25 cellular contexts compared by ENCODE assay signal in the genomic region with DNA sequence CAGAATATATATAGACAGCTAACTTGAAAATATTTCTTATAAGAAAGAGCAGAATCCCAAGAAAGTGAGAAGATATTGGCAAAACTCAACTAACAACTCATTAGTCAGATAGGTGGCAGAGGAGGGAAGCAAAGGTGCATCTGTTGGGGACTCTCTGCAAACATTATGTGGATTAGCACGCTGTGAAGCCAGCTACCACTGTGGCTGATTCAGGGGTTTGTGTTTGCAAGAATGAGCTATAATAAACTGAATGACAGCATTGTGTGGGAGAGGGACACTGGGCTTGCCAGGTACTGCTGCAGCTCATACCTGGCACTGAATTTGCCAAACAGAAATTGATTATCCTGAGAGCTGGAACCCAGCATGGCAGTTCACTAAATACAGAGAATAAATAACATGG.
"Had no signal": no experiment of that assay in that cellular context is flagged by ENCODE, and none has a peak within 500 bp of the region (broad histone marks: within the 10 kb centered on the region; RNA-seq: fewer than 3 reads in every experiment).

No MANE protein-coding gene starts in this region.

- H3K27ac Mint-ChIP-seq: immature natural killer cell; naive thymus-derived CD8-positive, alpha-beta T cell; nephron; stimulated activated memory B cell treated with anti-CD40 and anti-IgM and Interleukin-4, amounts not matched to agents 10 μg/mL and 1 μg/mL and 100 μg/mL, for 72 hours; stimulated activated naive CD8-positive, alpha-beta T cell treated with anti-CD3 and anti-CD28 coated beads, Interleukin-15, amount 100 ng/mL, for 72 hours had no signal

- H3K4me3 ChIP-seq: left ventricle myocardium inferior, lung, pancreas, prostate gland, sigmoid colon, spleen, transverse colon, upper lobe of left lung had no signal

- H3K36me3 ChIP-seq: left ventricle myocardium inferior, pancreas, prostate gland, sigmoid colon, spleen, transverse colon, upper lobe of left lung had no signal

- H3K4me1 Mint-ChIP-seq: immature natural killer cell; naive thymus-derived CD8-positive, alpha-beta T cell; nephron; neural crest cell; stimulated activated memory B cell treated with anti-CD40 and anti-IgM and Interleukin-4, amounts not matched to agents 10 μg/mL and 1 μg/mL and 100 μg/mL, for 72 hours; stimulated activated naive CD8-positive, alpha-beta T cell treated with anti-CD3 and anti-CD28 coated beads, Interleukin-15, amount 100 ng/mL, for 72 hours had no signal

- H3K27me3 ChIP-seq: pancreas, sigmoid colon, transverse colon, upper lobe of left lung had no signal

- H3K4me3 Mint-ChIP-seq: immature natural killer cell; naive thymus-derived CD8-positive, alpha-beta T cell; nephron; neural crest cell; stimulated activated memory B cell treated with anti-CD40 and anti-IgM and Interleukin-4, amounts not matched to agents 10 μg/mL and 1 μg/mL and 100 μg/mL, for 72 hours; stimulated activated naive CD8-positive, alpha-beta T cell treated with anti-CD3 and anti-CD28 coated beads, Interleukin-15, amount 100 ng/mL, for 72 hours had no signal

- ATAC-seq: naive thymus-derived CD8-positive, alpha-beta T cell; pancreas; right cardiac atrium; stimulated activated memory B cell treated with anti-CD40 and anti-IgM and Interleukin-4, amounts not matched to agents 10 μg/mL and 1 μg/mL and 100 μg/mL, for 72 hours; stimulated activated naive CD8-positive, alpha-beta T cell treated with anti-CD3 and anti-CD28 coated beads, Interleukin-15, amount 100 ng/mL, for 72 hours had no signal

- H3K36me3 Mint-ChIP-seq: immature natural killer cell; naive thymus-derived CD8-positive, alpha-beta T cell; stimulated activated memory B cell treated with anti-CD40 and anti-IgM and Interleukin-4, amounts not matched to agents 10 μg/mL and 1 μg/mL and 100 μg/mL, for 72 hours had no signal

- H3K27ac ChIP-seq: left ventricle myocardium inferior, pancreas, prostate gland, sigmoid colon, spleen, transverse colon, upper lobe of left lung had no signal

- DNase-seq: hippocampal formation; immature natural killer cell; kidney; left ventricle myocardium inferior; naive thymus-derived CD8-positive, alpha-beta T cell; nucleus accumbens; pancreas; posterior cingulate gyrus; retina; right cardiac atrium; sigmoid colon; small intestine; spleen; stimulated activated CD4-positive, alpha-beta T cell treated with anti-CD3 and anti-CD28 coated beads, Interleukin-4, amount 100 ng/mL, for 4 hours; stimulated activated CD8-positive, alpha-beta memory T cell treated with anti-CD3 and anti-CD28 coated beads, Interleukin-4, amount 100 ng/mL, for 48 hours; stimulated activated naive CD4-positive, alpha-beta T cell treated with Interleukin-2 at 50 U/mL for 16 hours; stimulated activated naive CD8-positive, alpha-beta T cell treated with anti-CD3 and anti-CD28 coated beads, Interleukin-15, amount 100 ng/mL, for 72 hours; substantia nigra; transverse colon; upper lobe of left lung had no signal

- H3K27me3 Mint-ChIP-seq: stimulated activated memory B cell treated with anti-CD40 and anti-IgM and Interleukin-4, amounts not matched to agents 10 μg/mL and 1 μg/mL and 100 μg/mL, for 72 hours; stimulated activated naive CD8-positive, alpha-beta T cell treated with anti-CD3 and anti-CD28 coated beads, Interleukin-15, amount 100 ng/mL, for 72 hours had no signal

- H3K9me3 ChIP-seq: pancreas, prostate gland had no signal

- H3K4me1 ChIP-seq: left ventricle myocardium inferior, pancreas, prostate gland, sigmoid colon, spleen, transverse colon, upper lobe of left lung had no signal
